Comparison of ENCODE assay signal across 1 cellular context in genomic region chr16:30528799-30529457, GRCh38.
TF ChIP-seq lines count a peak whose summit lies in the region.

No MANE protein-coding gene starts in this region.

TF ChIP-seq in GM23338, 12 proteins besides CTCF, POLR2A, EP300 and RAD21 (continued from another document):
- TF ChIP-seq ZNF114 (CRISPR knock-in tag; IDR thresholded peaks at IDR 0.05): no peak
